Comparison of ENCODE assay signal across 9 cellular contexts in genomic region chr15:64503197-64503596, GRCh38. TPM values are rescaled to one million over a fixed set of nuclear protein-coding genes. Genes with fewer than 3 reads are reported as not detected.
DNase-seq lines count a peak whose midpoint lies in the region; ATAC-seq and TF ChIP-seq lines count a peak whose summit lies in the region.
"Had no signal": no experiment of that assay in that cellular context is flagged by ENCODE, and none has a peak within 500 bp of the region (broad histone marks: within the 10 kb centered on the region; RNA-seq: fewer than 3 reads in every experiment).

No MANE protein-coding gene starts in this region.

- DNase-seq in EL = peak; percentile 32
- DNase-seq in NCI-H510A (lab: John Stamatoyannopoulos, UW) = peak; percentile 35
- DNase-seq in effector memory CD8-positive, alpha-beta T cell = no peak
- DNase-seq in osteocyte (ENCODE audit: extremely low spot score, unreplicated experiment) = no peak
- DNase-seq in SIG-M5 (lab: John Stamatoyannopoulos, UW) = no peak
- DNase-seq in NCI-H1105 (lab: John Stamatoyannopoulos, UW) = no peak

- no peaks in the 10 kb centered on the region for H3K27me3 Mint-ChIP-seq in effector memory CD8-positive, alpha-beta T cell
- no peaks in the 10 kb centered on the region for H3K27me3 Mint-ChIP-seq in osteocyte (ENCODE audit: unreplicated experiment)

- H3K36me3 Mint-ChIP-seq in effector memory CD8-positive, alpha-beta T cell (ENCODE audit: insufficient read depth) = peaks cover 14% of the 10 kb centered on the region
- peaks cover 17% of the 10 kb centered on the region for H3K36me3 Mint-ChIP-seq in osteocyte (ENCODE audit: unreplicated experiment)

- peak overlapping the region; percentile 54 for H3K4me3 Mint-ChIP-seq in effector memory CD8-positive, alpha-beta T cell
- no peak overlapping the region for H3K4me3 Mint-ChIP-seq in osteocyte (ENCODE audit: unreplicated experiment)

- peak; percentile 26 for ATAC-seq in effector memory CD8-positive, alpha-beta T cell (replicated peaks)
- ATAC-seq in HG02938 (IDR thresholded peaks at IDR 0.05; ENCODE audit: unreplicated experiment) (no peak), GM18867 (IDR thresholded peaks at IDR 0.05; ENCODE audit: unreplicated experiment) (no peak)
- ATAC-seq: body of pancreas had no signal

- H3K9me3 Mint-ChIP-seq in effector memory CD8-positive, alpha-beta T cell = no peaks in the 10 kb centered on the region
- H3K9me3 Mint-ChIP-seq in osteocyte (ENCODE audit: unreplicated experiment) = no peaks in the 10 kb centered on the region

- no peak for TF ChIP-seq CTCF in osteocyte (IDR thresholded peaks at IDR 0.05)

- H3K4me1 Mint-ChIP-seq in effector memory CD8-positive, alpha-beta T cell (ENCODE audit: low read depth in 2 of 2) = peaks cover 54 to 81% of the 10 kb centered on the region in 2 donors
- H3K4me1 Mint-ChIP-seq in osteocyte (ENCODE audit: unreplicated experiment) = peaks cover 20% of the 10 kb centered on the region

- H3K27ac Mint-ChIP-seq in effector memory CD8-positive, alpha-beta T cell = peak overlapping the region; percentile 84 to 88
- H3K27ac Mint-ChIP-seq in osteocyte (ENCODE audit: unreplicated experiment) = peak overlapping the region; percentile 74

RNA-seq across cellular contexts. Expression of gene ZNF609, which starts 42.8 kb away (rescaled TPM):
- total RNA-seq in osteocyte = 31.7 and 35.1 TPM in 2 replicates

Comparison
In these comparisons a context has a peak if more than half of its experiments do, and no peak if none do; other contexts are left out.
1. DNase-seq: peak in EL (single experiment) and NCI-H510A (single experiment); none in effector memory CD8-positive, alpha-beta T cell (0 of 3), osteocyte (single experiment), SIG-M5 (single experiment) and NCI-H1105 (single experiment).